In the genomic region with DNA sequence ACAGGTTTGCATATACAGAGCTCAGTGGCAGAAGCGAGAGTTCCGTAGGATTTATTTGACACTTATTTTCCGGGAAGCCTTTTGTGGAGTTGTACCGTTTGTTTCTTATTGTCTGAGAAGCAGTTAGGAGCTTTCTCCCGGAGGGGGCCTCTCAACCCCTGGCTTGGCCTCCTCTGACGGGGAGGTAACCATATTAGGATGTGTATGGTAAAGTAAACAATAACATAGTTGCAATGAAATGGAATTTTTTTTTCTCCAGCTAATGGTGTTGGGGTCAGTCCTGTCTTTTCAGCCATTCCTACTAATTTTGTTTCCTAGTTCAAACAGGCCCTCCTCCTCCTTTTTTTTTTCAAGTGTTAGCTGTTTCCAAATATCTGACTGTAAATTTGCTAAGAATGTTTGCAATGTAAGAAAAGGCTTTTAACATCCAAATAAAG, we compare ENCODE assay signal across 10 cellular contexts.
DNase-seq lines count a peak whose midpoint lies in the region; ATAC-seq, FAIRE-seq and TF ChIP-seq lines count a peak whose summit lies in the region.
"Had no signal": no experiment of that assay in that cellular context is flagged by ENCODE, and none has a peak within 500 bp of the region (broad histone marks: within the 10 kb centered on the region; RNA-seq: fewer than 3 reads in every experiment).

No MANE protein-coding gene starts in this region.

- H3K27me3 Mint-ChIP-seq in endothelial cell (ENCODE audit: unreplicated experiment) = peaks cover 3% of the 10 kb centered on the region
- H3K27me3 Mint-ChIP-seq: natural killer cell treated with Interleukin-12 subunit alpha and Interleukin-12 subunit beta and Interleukin-15 and Interleukin-18, amount 100 ng/mL, for 72 hours had no signal

- no peaks in the 10 kb centered on the region for H3K36me3 Mint-ChIP-seq in endothelial cell (ENCODE audit: low read depth, unreplicated experiment)
- H3K36me3 Mint-ChIP-seq: natural killer cell treated with Interleukin-12 subunit alpha and Interleukin-12 subunit beta and Interleukin-15 and Interleukin-18, amount 100 ng/mL, for 72 hours had no signal

- peak overlapping the region; percentile 72 for H3K27ac Mint-ChIP-seq in endothelial cell (ENCODE audit: unreplicated experiment)
- H3K27ac Mint-ChIP-seq: natural killer cell treated with Interleukin-12 subunit alpha and Interleukin-12 subunit beta and Interleukin-15 and Interleukin-18, amount 100 ng/mL, for 72 hours had no signal

- TF ChIP-seq CTCF in AG04450 (IDR thresholded peaks at IDR 0.05; ENCODE audit: low read depth, low read length) = no peak
- TF ChIP-seq CTCF in endothelial cell (IDR thresholded peaks at IDR 0.05; ENCODE audit: unreplicated experiment) = no peak
- no peak for TF ChIP-seq CTCF in GM10266 (IDR thresholded peaks at IDR 0.05; ENCODE audit: control insufficient read depth, insufficient read depth, low read depth, missing control alignments)

- H3K4me3 Mint-ChIP-seq in endothelial cell (ENCODE audit: unreplicated experiment) = no peak overlapping the region
- H3K4me3 Mint-ChIP-seq: natural killer cell treated with Interleukin-12 subunit alpha and Interleukin-12 subunit beta and Interleukin-15 and Interleukin-18, amount 100 ng/mL, for 72 hours had no signal

- no peak for FAIRE-seq in HTR-8/SVneo (lab: Jason Lieb, UNC)

- CTCF ChIA-PET in AG04450 (lab: Charles Lee) = interaction anchor here (0.6 to 1.7 kb wide), 4 partner anchors 16 to 437 kb away, joined by 3 to 7 read pairs (median 6); no protein-coding TSS in a partner anchor

- H3K4me3 ChIP-seq in AG04450 (ENCODE audit: low read depth, low read length) (peak overlapping the region; percentile 48), muscle layer of duodenum (ENCODE audit: low read depth in 1 of 2, low read length in 2 of 2) (peak overlapping the region; percentile 49 to 57)

- H3K27ac ChIP-seq in AG04450 (ENCODE audit: low read depth, low read length) (peak overlapping the region; percentile 74), muscle layer of duodenum (ENCODE audit: low read length) (peak overlapping the region; percentile 90)

- peaks cover 9 to 19% of the 10 kb centered on the region in 2 donors for H3K4me1 ChIP-seq in muscle layer of duodenum (ENCODE audit: control insufficient read depth in 1 of 2, insufficient read depth in 2 of 2, low read length in 2 of 2)

- peaks cover 19% of the 10 kb centered on the region for H3K4me1 Mint-ChIP-seq in endothelial cell (ENCODE audit: unreplicated experiment)

- POLR2A ChIA-PET in AG04450 (lab: Yijun Ruan, JAX) = interaction anchor here (0.6 to 0.8 kb wide), 8 partner anchors 66 to 339 kb away, joined by 3 to 7 read pairs (median 3); no protein-coding TSS in a partner anchor

- H3K9me3 ChIP-seq in AG04450 (ENCODE audit: control insufficient read depth, insufficient read depth, low read length) = no peaks in the 10 kb centered on the region
- H3K9me3 ChIP-seq in muscle layer of duodenum (ENCODE audit: control insufficient read depth in 1 of 2, low read length in 2 of 2) = no peaks in the 10 kb centered on the region

- H3K27me3 ChIP-seq in AG04450 (ENCODE audit: control insufficient read depth, insufficient read depth, low read length) = no peaks in the 10 kb centered on the region
- H3K27me3 ChIP-seq in muscle layer of duodenum (ENCODE audit: low read depth, low read length) = no peaks in the 10 kb centered on the region

- DNase-seq in AG04450 (ENCODE audit: low read depth, low spot score) = peak; percentile 74
- DNase-seq in HTR-8/SVneo (ENCODE audit: insufficient read length, low spot score) = peak; percentile 20
- DNase-seq in endothelial cell (ENCODE audit: low spot score) = no peak
- no peak for DNase-seq in GM10266 (ENCODE audit: extremely low spot score)
- no peak for DNase-seq in SW 1271 (lab: John Stamatoyannopoulos, UW)
- DNase-seq in NCI-H510A (lab: John Stamatoyannopoulos, UW) = no peak
- DNase-seq: activated CD8-positive, alpha-beta memory T cell treated with anti-CD3 and anti-CD28 coated beads, Interleukin-2, amount 50 U/mL, for 48 hours had no signal

- ATAC-seq in GM21737 (IDR thresholded peaks at IDR 0.05; ENCODE audit: unreplicated experiment) = no peak
- ATAC-seq: natural killer cell treated with Interleukin-12 subunit alpha and Interleukin-12 subunit beta and Interleukin-15 and Interleukin-18, amount 100 ng/mL, for 72 hours had no signal

- no peaks in the 10 kb centered on the region for H3K36me3 ChIP-seq in muscle layer of duodenum (ENCODE audit: control insufficient read depth in 1 of 2, insufficient read depth in 2 of 2, low read length in 2 of 2)

- H3K9me3 Mint-ChIP-seq in endothelial cell (ENCODE audit: unreplicated experiment) = no peaks in the 10 kb centered on the region
- H3K9me3 Mint-ChIP-seq: natural killer cell treated with Interleukin-12 subunit alpha and Interleukin-12 subunit beta and Interleukin-15 and Interleukin-18, amount 100 ng/mL, for 72 hours had no signal

Comparison
In these comparisons a context has a peak if more than half of its experiments do, and no peak if none do; other contexts are left out.
1. DNase-seq: peak in AG04450 (single experiment) and HTR-8/SVneo (single experiment); none in endothelial cell (single experiment), GM10266 (single experiment), SW 1271 (0 of 2) and NCI-H510A (single experiment).